17 cellular contexts compared by ENCODE assay signal in genomic region chr1:74517599-74518051, GRCh38. TPM values are rescaled to one million over a fixed set of nuclear protein-coding genes. Genes with fewer than 3 reads are reported as not detected.
DNase-seq lines count a peak whose midpoint lies in the region; ATAC-seq and TF ChIP-seq lines count a peak whose summit lies in the region.
"Had no signal": no experiment of that assay in that cellular context is flagged by ENCODE, and none has a peak within 500 bp of the region (broad histone marks: within the 10 kb centered on the region; RNA-seq: fewer than 3 reads in every experiment).

No MANE protein-coding gene starts in this region.

- no peaks in the 10 kb centered on the region for H3K36me3 ChIP-seq in GM06990 (ENCODE audit: control insufficient read depth, insufficient read depth, low read length)

- no peaks in the 10 kb centered on the region; the same call in 1 of the 2 replicates for H3K27me3 ChIP-seq in GM06990 (replicated peaks; ENCODE audit: control insufficient read depth, insufficient read depth, low read length)

- POLR2A ChIA-PET in MCF 10A (lab: Yijun Ruan, JAX): no interaction called here
- POLR2A ChIA-PET in naive thymus-derived CD8-positive, alpha-beta T cell (lab: Charles Lee): no interaction called here

- CTCF ChIA-PET in Calu3 (lab: Charles Lee) (no interaction called here), MCF 10A (lab: Yijun Ruan, JAX) (no interaction called here)

- H3K4me1 Mint-ChIP-seq in Calu3 (ENCODE audit: low read depth, unreplicated experiment) (no peaks in the 10 kb centered on the region), MCF 10A (ENCODE audit: insufficient read depth, unreplicated experiment) (no peaks in the 10 kb centered on the region)
- H3K4me1 Mint-ChIP-seq in naive thymus-derived CD8-positive, alpha-beta T cell: no peaks in the 10 kb centered on the region

- H3K4me3 Mint-ChIP-seq in Calu3 (ENCODE audit: low read depth, unreplicated experiment) (no peak overlapping the region), MCF 10A (ENCODE audit: unreplicated experiment) (no peak overlapping the region)
- no peak overlapping the region for H3K4me3 Mint-ChIP-seq in naive thymus-derived CD8-positive, alpha-beta T cell

- BruUV-seq in Calu3 (replicated peaks; lab: Mats Ljungman, UMichigan) (no TSS peak), MCF 10A (replicated peaks; lab: Mats Ljungman, UMichigan) (no TSS peak)

- H3K9me3 Mint-ChIP-seq in Calu3 (ENCODE audit: low read depth, unreplicated experiment) (no peaks in the 10 kb centered on the region), MCF 10A (ENCODE audit: unreplicated experiment) (no peaks in the 10 kb centered on the region)
- peaks cover 0 to 3% (median 0%) of the 10 kb centered on the region in 9 donors for H3K9me3 Mint-ChIP-seq in naive thymus-derived CD8-positive, alpha-beta T cell

- TF ChIP-seq CTCF in GM06990 (IDR thresholded peaks at IDR 0.05; ENCODE audit: insufficient read depth, low read length, poor library complexity, severe bottlenecking): no peak
- TF ChIP-seq CTCF in Calu3 (IDR thresholded peaks at IDR 0.05; ENCODE audit: unreplicated experiment): no peak
- TF ChIP-seq CTCF in MCF 10A (IDR thresholded peaks at IDR 0.05; ENCODE audit: unreplicated experiment): no peak

- H3K27ac Mint-ChIP-seq in Calu3 (ENCODE audit: unreplicated experiment): no peak overlapping the region
- H3K27ac Mint-ChIP-seq in MCF 10A (ENCODE audit: low read depth, unreplicated experiment): no peak overlapping the region
- H3K27ac Mint-ChIP-seq in naive thymus-derived CD8-positive, alpha-beta T cell: peak overlapping the region in 1 of 10 donors; percentile 2

- ATAC-seq in GM21786 (IDR thresholded peaks at IDR 0.05; ENCODE audit: unreplicated experiment) (peak; percentile 74), HG03196 (IDR thresholded peaks at IDR 0.05; ENCODE audit: unreplicated experiment) (peak; percentile 71)
- ATAC-seq in naive thymus-derived CD8-positive, alpha-beta T cell: no peak

- H3K4me3 ChIP-seq in GM06990 (replicated peaks; ENCODE audit: low read depth, low read length): no peak overlapping the region

- H3K27me3 Mint-ChIP-seq in Calu3 (ENCODE audit: unreplicated experiment): no peaks in the 10 kb centered on the region
- H3K27me3 Mint-ChIP-seq in MCF 10A (ENCODE audit: insufficient read depth, unreplicated experiment): no peaks in the 10 kb centered on the region
- H3K27me3 Mint-ChIP-seq in naive thymus-derived CD8-positive, alpha-beta T cell: peaks cover 3 to 16% (median 8%) of the 10 kb centered on the region in 5 donors

- H3K36me3 Mint-ChIP-seq in Calu3 (ENCODE audit: insufficient read depth, unreplicated experiment) (no peaks in the 10 kb centered on the region), MCF 10A (ENCODE audit: insufficient read depth, unreplicated experiment) (no peaks in the 10 kb centered on the region)
- no peaks in the 10 kb centered on the region for H3K36me3 Mint-ChIP-seq in naive thymus-derived CD8-positive, alpha-beta T cell

- DNase-seq in GM06990 (ENCODE audit: extremely low read depth, insufficient read length) (peak; percentile 22), GM19238 (ENCODE audit: insufficient read length, low spot score) (peak; percentile 2), Calu3 (no peak), MCF 10A (ENCODE audit: unreplicated experiment) (no peak), C1 segment of cervical spinal cord (lab: John Stamatoyannopoulos, UW) (no peak)
- DNase-seq in naive thymus-derived CD8-positive, alpha-beta T cell: no peak
- DNase-seq: activated CD4-positive, CD25-positive, alpha-beta regulatory T cell; hypothalamus; mammary epithelial cell; NCI-H1105 treated with DMSO at 0.1 percent for 48 hours; NCI-H510A; Right ventricle myocardium superior; stimulated activated CD4-positive, alpha-beta T cell treated with anti-CD3 and anti-CD28 coated beads, Interleukin-4, amount 100 ng/mL, for 1 hour had no signal

- intact Hi-C loops in Calu3 (cut with micrococcal nuclease; ENCODE audit: unreplicated experiment) (no loop called here), MCF 10A (cut with micrococcal nuclease) (no loop called here)

RNA-seq across cellular contexts. Expression of gene LRRC53, which starts 5.2 kb away (rescaled TPM):
- not detected in 2 replicates for total RNA-seq in Calu3 (2022)
- not detected in 2 replicates for total RNA-seq in MCF 10A (2022)
- total RNA-seq in naive thymus-derived CD8-positive, alpha-beta T cell: not detected
- polyA plus RNA-seq in naive thymus-derived CD8-positive, alpha-beta T cell: not detected
- total RNA-seq: A172, mammary epithelial cell, posterior vena cava, Right ventricle myocardium superior had no signal
- polyA plus RNA-seq: mammary epithelial cell had no signal

Comparison
In these comparisons a context has a peak if more than half of its experiments do, and no peak if none do; other contexts are left out.
1. DNase-seq: peak in GM06990 (single experiment) and GM19238 (single experiment); none in Calu3 (single experiment), MCF 10A (single experiment), C1 segment of cervical spinal cord (0 of 14) and naive thymus-derived CD8-positive, alpha-beta T cell (0 of 10).
2. ATAC-seq: peak in GM21786 (single experiment) and HG03196 (single experiment); none in naive thymus-derived CD8-positive, alpha-beta T cell (0 of 2).